9 cellular contexts compared by ENCODE assay signal in genomic region chr7:76487969-76488368, GRCh38. TPM values are rescaled to one million over a fixed set of nuclear protein-coding genes. Genes with fewer than 3 reads are reported as not detected.
"Had no signal": no experiment of that assay in that cellular context is flagged by ENCODE, and none has a peak within 500 bp of the region (broad histone marks: within the 10 kb centered on the region; RNA-seq: fewer than 3 reads in every experiment).

No MANE protein-coding gene starts in this region.

RNA-seq across cellular contexts. Expression of gene UPK3B, which starts 22.4 kb away (rescaled TPM):
- total RNA-seq: kidney epithelial cell had no signal

RNA-seq across cellular contexts. Expression of gene SPDYE16, which starts 55.1 kb away (rescaled TPM):
- total RNA-seq: chondrocyte, colonic mucosa, esophagus mucosa, esophagus squamous epithelium, glomerular endothelial cell, kidney epithelial cell, lung microvascular endothelial cell, mesenteric fat pad had no signal
- polyA plus RNA-seq: keratinocyte had no signal
